8 cellular contexts compared by ENCODE assay signal in the genomic region with DNA sequence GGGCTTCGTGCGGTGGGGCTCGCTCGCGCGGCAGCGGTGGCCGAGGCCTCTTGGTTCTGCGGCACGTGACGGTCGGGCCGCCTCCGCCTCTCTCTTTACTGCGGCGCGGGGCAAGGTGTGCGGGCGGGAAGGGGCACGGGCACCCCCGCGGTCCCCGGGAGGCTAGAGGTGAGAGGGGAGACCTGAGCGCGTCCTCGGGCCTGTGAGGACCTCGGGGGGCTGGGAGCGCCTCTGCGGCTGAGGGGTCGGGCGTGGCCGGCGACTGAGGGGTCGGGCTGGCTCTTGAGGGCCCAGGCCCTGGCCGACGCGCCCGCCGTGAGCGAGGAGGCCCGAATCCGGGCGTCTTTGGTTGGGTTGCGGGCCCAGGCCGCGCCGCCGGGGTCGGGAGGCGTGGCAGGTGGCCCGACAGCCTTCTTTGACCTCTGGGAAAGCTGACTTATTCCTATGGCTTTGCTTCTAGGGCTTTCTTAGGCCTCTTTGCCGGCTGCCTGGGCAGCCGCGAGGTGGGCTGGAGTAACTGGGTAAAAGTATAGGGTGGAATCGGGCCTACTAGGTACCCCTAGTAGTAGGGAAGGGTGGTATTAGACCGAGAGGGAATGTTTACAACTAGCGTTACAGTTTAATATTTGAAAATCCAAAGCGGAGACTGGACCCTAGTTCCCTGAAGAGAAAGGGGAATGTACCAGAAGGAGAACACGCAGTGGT. TPM values are rescaled to one million over a fixed set of nuclear protein-coding genes. Genes with fewer than 3 reads are reported as not detected.
DNase-seq lines count a peak whose midpoint lies in the region; ATAC-seq, FAIRE-seq and TF ChIP-seq lines count a peak whose summit lies in the region.

Gene CANX (plus strand): TSS at position 33 of the 705 bp plus-strand sequence. CDS start 6,715 bp downstream, outside the sequence.

- no peaks in the 10 kb centered on the region for H3K27me3 Mint-ChIP-seq in HFFc6 (ENCODE audit: insufficient read depth)
- no peaks in the 10 kb centered on the region for H3K27me3 Mint-ChIP-seq in osteocyte (ENCODE audit: unreplicated experiment)

- H3K27ac Mint-ChIP-seq in HFFc6, result peak within 1 kb of the TSS; percentile 99
- peak within 1 kb of the TSS; percentile 99 for H3K27ac Mint-ChIP-seq in osteocyte (ENCODE audit: unreplicated experiment)

- H3K36me3 Mint-ChIP-seq in HFFc6 (ENCODE audit: low read depth), result peaks cover 31% of the 10 kb centered on the region
- peaks cover 15% of the 10 kb centered on the region for H3K36me3 Mint-ChIP-seq in osteocyte (ENCODE audit: unreplicated experiment)

- H3K4me3 Mint-ChIP-seq in HFFc6, result peak within 1 kb of the TSS; percentile 99
- peak within 1 kb of the TSS; percentile 98 for H3K4me3 Mint-ChIP-seq in osteocyte (ENCODE audit: unreplicated experiment)

- no peaks in the 10 kb centered on the region for H3K9me3 Mint-ChIP-seq in HFFc6
- H3K9me3 Mint-ChIP-seq in osteocyte (ENCODE audit: unreplicated experiment), result no peaks in the 10 kb centered on the region

- peak; percentile 47 for DNase-seq in ELR (ENCODE audit: low read depth)
- no peak for DNase-seq in HFFc6
- no peak for DNase-seq in frontal cortex (ENCODE audit: low spot score in 2 of 2)
- DNase-seq in osteocyte (ENCODE audit: extremely low spot score, unreplicated experiment), result no peak
- no peak for DNase-seq in SKM-1 (lab: John Stamatoyannopoulos, UW; ENCODE audit: unreplicated experiment)
- DNase-seq in NAMALWA (ENCODE audit: low spot score), result no peak

- H3K4me1 Mint-ChIP-seq in HFFc6 (ENCODE audit: low read depth), result peaks cover 39% of the 10 kb centered on the region
- peaks cover 43% of the 10 kb centered on the region for H3K4me1 Mint-ChIP-seq in osteocyte (ENCODE audit: unreplicated experiment)

- no peak for ATAC-seq in HG03175 (IDR thresholded peaks at IDR 0.05; ENCODE audit: unreplicated experiment)

- no peak for FAIRE-seq in frontal cortex (lab: Jason Lieb, UNC)

- H3K4me3 ChIP-seq in WI38 (ENCODE audit: low read depth, low read length), result peak within 1 kb of the TSS; percentile 94

- no peak for TF ChIP-seq CTCF in HFFc6 (IDR thresholded peaks at IDR 0.05)
- TF ChIP-seq CTCF in WI38 (IDR thresholded peaks at IDR 0.05; ENCODE audit: low read depth, low read length), result no peak
- no peak for TF ChIP-seq CTCF in osteocyte (IDR thresholded peaks at IDR 0.05)

RNA-seq across cellular contexts. Expression of gene CANX, which starts in this region (rescaled TPM):
- total RNA-seq in HFFc6 (2021; fragmentation: NEBNext Ultra II Directional; extraction: Animal tissue kit (Norgen Biotek cat#: 25700)), result 100 to 1,000 TPM; 698 to 777 (median 770) TPM
- total RNA-seq in frontal cortex (405 TPM), osteocyte (809 and 868 TPM in 2 replicates)
